20 cellular contexts compared by ENCODE assay signal in genomic region chr2:178806543-178806942, GRCh38. TPM values are rescaled to one million over a fixed set of nuclear protein-coding genes. Genes with fewer than 3 reads are reported as not detected.
A peak's percentile ranks its signal among the peaks of the same experiment; 100 is the strongest.
DNase-seq lines count a peak whose midpoint lies in the region; ATAC-seq and TF ChIP-seq lines count a peak whose summit lies in the region.
"Had no signal": no experiment of that assay in that cellular context is flagged by ENCODE, and none has a peak within 500 bp of the region (broad histone marks: within the 10 kb centered on the region; RNA-seq: fewer than 3 reads in every experiment).

No MANE protein-coding gene starts in this region.

- H3K4me3 ChIP-seq in cardiac muscle cell (peak overlapping the region; percentile 89), smooth muscle cell (no peak overlapping the region)
- H3K4me3 ChIP-seq: GM23338 had no signal

- ATAC-seq in Right ventricle myocardium inferior (peak; percentile 85), HG03108 (IDR thresholded peaks at IDR 0.05; ENCODE audit: unreplicated experiment) (no peak)

- WGBS in smooth muscle cell (ENCODE audit: low lambda C conversion rate): 81% methylated on average over 1 of the region's 1 CpG

- TF ChIP-seq CTCF in cardiac muscle cell (IDR thresholded peaks at IDR 0.05; ENCODE audit: low read depth, low read length) (no peak), smooth muscle cell (IDR thresholded peaks at IDR 0.05; ENCODE audit: borderline replicate concordance, insufficient read depth, poor library complexity, severe bottlenecking) (no peak)

- no peaks in the 10 kb centered on the region for H3K79me2 ChIP-seq in smooth muscle cell (ENCODE audit: low read depth)

- no peak overlapping the region for H3K27ac Mint-ChIP-seq in activated T-cell treated with anti-CD3 and anti-CD28 coated beads, Interleukin-2, amount 50 U/mL, for 24 hours
- H3K27ac Mint-ChIP-seq: B cell, GM23338 had no signal

- H3K9ac ChIP-seq in smooth muscle cell (ENCODE audit: low read depth): no peak overlapping the region

- H3K27me3 ChIP-seq in cardiac muscle cell: no peaks in the 10 kb centered on the region
- no peaks in the 10 kb centered on the region for H3K27me3 ChIP-seq in smooth muscle cell (ENCODE audit: low read depth)

- no peaks in the 10 kb centered on the region for H4K20me1 ChIP-seq in smooth muscle cell (ENCODE audit: low read depth)

- no peaks in the 10 kb centered on the region for H3F3A ChIP-seq in smooth muscle cell (ENCODE audit: low read depth)

- H3K4me2 ChIP-seq in smooth muscle cell: no peak overlapping the region
- H3K4me2 ChIP-seq: GM23338 had no signal

- peak overlapping the region; percentile 99 for H3K27ac ChIP-seq in cardiac muscle cell
- H3K27ac ChIP-seq in smooth muscle cell (ENCODE audit: low read depth): no peak overlapping the region
- H3K27ac ChIP-seq: 22Rv1 had no signal

- peaks cover 37% of the 10 kb centered on the region for H3K36me3 ChIP-seq in cardiac muscle cell
- H3K36me3 ChIP-seq in smooth muscle cell (ENCODE audit: low read depth): no peaks in the 10 kb centered on the region

- H3K36me3 Mint-ChIP-seq in activated T-cell treated with anti-CD3 and anti-CD28 coated beads, Interleukin-2, amount 50 U/mL, for 24 hours (ENCODE audit: low read depth): no peaks in the 10 kb centered on the region

- H3K4me3 Mint-ChIP-seq in activated T-cell treated with anti-CD3 and anti-CD28 coated beads, Interleukin-2, amount 50 U/mL, for 24 hours: no peak overlapping the region
- H3K4me3 Mint-ChIP-seq: B cell; CD4-positive, CD25-positive, alpha-beta regulatory T cell; GM23338 had no signal

- intact Hi-C loops in Right ventricle myocardium inferior (cut with DNase I): loop anchor here (2.0 kb wide), 1 partner anchor 54 kb away; no protein-coding TSS in a partner anchor
- intact Hi-C loops in cardiac septum (cut with DNase I): loop anchor here (2.0 kb wide), 1 partner anchor 58 kb away; no protein-coding TSS in a partner anchor

- no peak for DNase-seq in Right ventricle myocardium inferior (ENCODE audit: missing footprints)
- no peak for DNase-seq in cardiac septum (ENCODE audit: low spot score)
- DNase-seq in cardiac muscle cell (ENCODE audit: low read depth in 1 of 2, low spot score in 1 of 2): peak in 1 of 2 donors; percentile 83
- peak; percentile 10 for DNase-seq in left kidney (ENCODE audit: low read depth, low spot score)
- no peak for DNase-seq in NCI-H146 treated with DMSO at 0.1 percent for 48 hours (lab: John Stamatoyannopoulos, UW; ENCODE audit: unreplicated experiment)
- DNase-seq in activated T-cell treated with anti-CD3 and anti-CD28 coated beads, Interleukin-2, amount 50 U/mL, for 24 hours: no peak
- DNase-seq in smooth muscle cell (lab: John Stamatoyannopoulos, UW; ENCODE audit: unreplicated experiment): no peak
- DNase-seq: CD4-positive, CD25-positive, alpha-beta regulatory T cell; COR-L47; HCEC 1CT; NCI-H1105 treated with DMSO at 0.1 percent for 48 hours; NCI-H1694 treated with DMSO at 0.1 percent for 48 hours; NCI-H2227 treated with DMSO at 0.1 percent for 48 hours; NCI-H510A treated with DMSO at 0.1 percent for 48 hours; NCI-H774; RPMI8226 had no signal

- H3K9me3 Mint-ChIP-seq in activated T-cell treated with anti-CD3 and anti-CD28 coated beads, Interleukin-2, amount 50 U/mL, for 24 hours: no peaks in the 10 kb centered on the region
- H3K9me3 Mint-ChIP-seq: CD4-positive, CD25-positive, alpha-beta regulatory T cell; GM23338 had no signal

- H2AFZ ChIP-seq in smooth muscle cell (ENCODE audit: low read depth): no peak overlapping the region
- H2AFZ ChIP-seq: GM23338 had no signal

- H3K4me1 ChIP-seq in cardiac muscle cell (ENCODE audit: low read depth): peaks cover 56% of the 10 kb centered on the region
- no peaks in the 10 kb centered on the region for H3K4me1 ChIP-seq in smooth muscle cell (ENCODE audit: low read depth)

- H3K4me1 Mint-ChIP-seq in activated T-cell treated with anti-CD3 and anti-CD28 coated beads, Interleukin-2, amount 50 U/mL, for 24 hours (ENCODE audit: low read depth): no peaks in the 10 kb centered on the region
- H3K4me1 Mint-ChIP-seq: B cell, GM23338 had no signal

- no peaks in the 10 kb centered on the region for H3K27me3 Mint-ChIP-seq in activated T-cell treated with anti-CD3 and anti-CD28 coated beads, Interleukin-2, amount 50 U/mL, for 24 hours
- H3K27me3 Mint-ChIP-seq: B cell; CD4-positive, CD25-positive, alpha-beta regulatory T cell had no signal

- no peaks in the 10 kb centered on the region for H3K9me3 ChIP-seq in cardiac muscle cell (ENCODE audit: low read depth)
- no peaks in the 10 kb centered on the region for H3K9me3 ChIP-seq in smooth muscle cell (replicated peaks; ENCODE audit: low read depth)

RNA-seq across cellular contexts. Expression of gene TTN, which starts 0.7 kb away (rescaled TPM):
- total RNA-seq in Right ventricle myocardium inferior: 3,032 TPM
- total RNA-seq in cardiac septum: 4,176 TPM
- 473 and 1,214 TPM in 2 replicates for total RNA-seq in cardiac muscle cell
- polyA plus RNA-seq in cardiac muscle cell: 1,208 and 1,558 TPM in 2 replicates
- 0.09 TPM in 1 of 2 replicates, not detected in the other for total RNA-seq in smooth muscle cell
- 0.25 and 0.34 TPM in 2 replicates for polyA plus RNA-seq in smooth muscle cell

Comparison
In these comparisons a context has a peak if more than half of its experiments do, and no peak if none do; other contexts are left out.
1. RNA of gene TTN, which starts 0.7 kb away (total RNA-seq): 4,176 TPM in cardiac septum (single experiment), 3,032 TPM in Right ventricle myocardium inferior (single experiment) and 473 to 1,214 TPM in cardiac muscle cell; 0.09 TPM in smooth muscle cell; every median in the first group is over 100 times any median in the second.